Comparison of ENCODE assay signal across 5 cellular contexts in genomic region chr5:180740953-180741352, GRCh38. TPM values are rescaled to one million over a fixed set of nuclear protein-coding genes. Genes with fewer than 3 reads are reported as not detected.
"Had no signal": no experiment of that assay in that cellular context is flagged by ENCODE, and none has a peak within 500 bp of the region (broad histone marks: within the 10 kb centered on the region; RNA-seq: fewer than 3 reads in every experiment).

No MANE protein-coding gene starts in this region.

RNA-seq across cellular contexts. Expression of gene OR2Y1, which starts 1.1 kb away (rescaled TPM):
- total RNA-seq: HepG2, HT-29, HT1080, IMR-90 had no signal
- polyA plus RNA-seq: HepG2, IgD-negative memory B cell, IMR-90 had no signal
